21 cellular contexts compared by ENCODE assay signal in genomic region chr13:95099541-95099940, GRCh38.
DNase-seq lines count a peak whose midpoint lies in the region; ATAC-seq and TF ChIP-seq lines count a peak whose summit lies in the region.
"Had no signal": no experiment of that assay in that cellular context is flagged by ENCODE, and none has a peak within 500 bp of the region (broad histone marks: within the 10 kb centered on the region; RNA-seq: fewer than 3 reads in every experiment).

No MANE protein-coding gene starts in this region.

- no peaks in the 10 kb centered on the region for H4K20me1 ChIP-seq in SK-N-SH (ENCODE audit: insufficient read depth)

- peaks cover 52% of the 10 kb centered on the region for H3K36me3 Mint-ChIP-seq in activated naive CD8-positive, alpha-beta T cell treated with anti-CD3 and anti-CD28 coated beads for 36 hours

- peaks cover 27% of the 10 kb centered on the region for H3F3A ChIP-seq in SK-N-SH (replicated peaks; ENCODE audit: insufficient read depth)

- no peak for TF ChIP-seq CTCF in SK-N-SH (IDR thresholded peaks at IDR 0.05)

- no peak for ATAC-seq in SK-N-SH treated with all-trans-retinoic acid at 6 μM for 48 hours
- no peak for ATAC-seq in HG03442 (IDR thresholded peaks at IDR 0.05; ENCODE audit: unreplicated experiment)
- ATAC-seq: activated CD4-positive, CD25-positive, alpha-beta regulatory T cell treated with anti-CD3 and anti-CD28 coated beads, Interleukin-2, amount 50 U/mL, for 24 hours; activated CD8-positive, alpha-beta memory T cell treated with anti-CD3 and anti-CD28 coated beads, Interleukin-2, amount 10 ng/mL, durations not matched to agents 7 days and 5 days; left colon had no signal

- H3K9me3 Mint-ChIP-seq in activated naive CD8-positive, alpha-beta T cell treated with anti-CD3 and anti-CD28 coated beads for 36 hours, result peaks cover 20% of the 10 kb centered on the region

- no peak overlapping the region for H3K27ac Mint-ChIP-seq in activated naive CD8-positive, alpha-beta T cell treated with anti-CD3 and anti-CD28 coated beads for 36 hours
- H3K27ac Mint-ChIP-seq: activated CD8-positive, alpha-beta memory T cell treated with anti-CD3 and anti-CD28 coated beads, Interleukin-2, amount 10 ng/mL, durations not matched to agents 7 days and 5 days; activated naive CD4-positive, alpha-beta T cell treated with anti-CD3 and anti-CD28 coated beads, Interleukin-2, amount 50 U/mL, for 24 hours; CD4-positive, alpha-beta memory T cell had no signal

- no peaks in the 10 kb centered on the region for H3K9me2 ChIP-seq in SK-N-SH

- CTCF ChIA-PET in SK-N-SH (lab: Yijun Ruan, JAX), result no interaction called here

- H3K36me3 ChIP-seq in SK-N-SH (replicated peaks in 1 of 2; ENCODE audit: control insufficient read depth in 1 of 2, insufficient read depth in 2 of 2, low read length in 1 of 2), result peaks cover 0 to 27% of the 10 kb centered on the region in 2 experiments
- H3K36me3 ChIP-seq: Peyer's patch had no signal

- H3K9ac ChIP-seq in SK-N-SH, result peak overlapping the region; percentile 39; the same call in 1 of the 2 replicates

- TF ChIP-seq RAD21 in SK-N-SH (IDR thresholded peaks at IDR 0.05; ENCODE audit: low read length), result no peak

- peaks cover 10% of the 10 kb centered on the region; the same call in 1 of the 2 replicates for H3K9me3 ChIP-seq in SK-N-SH
- H3K9me3 ChIP-seq: Peyer's patch had no signal

- H2AFZ ChIP-seq in SK-N-SH (ENCODE audit: low read depth), result no peak overlapping the region
- H2AFZ ChIP-seq: hepatocyte had no signal

- H3K4me1 Mint-ChIP-seq in activated naive CD8-positive, alpha-beta T cell treated with anti-CD3 and anti-CD28 coated beads for 36 hours, result no peaks in the 10 kb centered on the region
- H3K4me1 Mint-ChIP-seq: activated naive CD4-positive, alpha-beta T cell treated with anti-CD3 and anti-CD28 coated beads, Interleukin-2, amount 50 U/mL, for 24 hours had no signal

- peak overlapping the region; percentile 45; the same call in 1 of the 2 replicates for H3K4me2 ChIP-seq in SK-N-SH
- H3K4me2 ChIP-seq: hepatocyte had no signal

- no peak for TF ChIP-seq EP300 in SK-N-SH (IDR thresholded peaks at IDR 0.05; ENCODE audit: borderline replicate concordance in 1 of 2, low read depth in 1 of 2, low read length in 1 of 2)

- H3K27me3 Mint-ChIP-seq in activated naive CD8-positive, alpha-beta T cell treated with anti-CD3 and anti-CD28 coated beads for 36 hours, result no peaks in the 10 kb centered on the region
- H3K27me3 Mint-ChIP-seq: activated CD8-positive, alpha-beta memory T cell treated with anti-CD3 and anti-CD28 coated beads, Interleukin-2, amount 10 ng/mL, durations not matched to agents 7 days and 5 days; activated naive CD4-positive, alpha-beta T cell treated with anti-CD3 and anti-CD28 coated beads, Interleukin-2, amount 50 U/mL, for 24 hours; CD4-positive, alpha-beta memory T cell had no signal

- H3K4me3 Mint-ChIP-seq in activated naive CD8-positive, alpha-beta T cell treated with anti-CD3 and anti-CD28 coated beads for 36 hours, result no peak overlapping the region
- H3K4me3 Mint-ChIP-seq: activated CD8-positive, alpha-beta memory T cell treated with anti-CD3 and anti-CD28 coated beads, Interleukin-2, amount 10 ng/mL, durations not matched to agents 7 days and 5 days; activated naive CD4-positive, alpha-beta T cell treated with anti-CD3 and anti-CD28 coated beads, Interleukin-2, amount 50 U/mL, for 24 hours; CD4-positive, alpha-beta memory T cell had no signal

- H3K4me3 ChIP-seq in SK-N-SH (ENCODE audit: low read depth in 2 of 2, low read length in 1 of 2), result no peak overlapping the region
- H3K4me3 ChIP-seq: hepatocyte, MG63, Peyer's patch had no signal

- 93% methylated on average over 6 of the region's 6 CpGs for WGBS in SK-N-SH (ENCODE audit: low lambda C conversion rate)

- H3K79me2 ChIP-seq in SK-N-SH (ENCODE audit: insufficient read depth), result no peaks in the 10 kb centered on the region
- H3K79me2 ChIP-seq: hepatocyte had no signal

- no peaks in the 10 kb centered on the region for H3K27me3 ChIP-seq in SK-N-SH (ENCODE audit: insufficient read depth)
- H3K27me3 ChIP-seq: hepatocyte, MG63, Peyer's patch had no signal

- DNase-seq in SK-N-SH, result no peak
- peak; percentile 43 for DNase-seq in astrocyte of the hippocampus (ENCODE audit: low read depth, low spot score)
- peak; percentile 54 for DNase-seq in glomerular visceral epithelial cell (ENCODE audit: extremely low spot score)
- peak; percentile 37 for DNase-seq in stromal cell of bone marrow (ENCODE audit: low read depth)
- no peak for DNase-seq in DMS153 treated with DMSO at 0.1 percent for 48 hours (lab: John Stamatoyannopoulos, UW; ENCODE audit: unreplicated experiment)
- no peak for DNase-seq in activated naive CD8-positive, alpha-beta T cell treated with anti-CD3 and anti-CD28 coated beads for 36 hours
- DNase-seq: 8988T; activated CD8-positive, alpha-beta memory T cell treated with anti-CD3 and anti-CD28 coated beads, Interleukin-2, amount 10 ng/mL, durations not matched to agents 7 days and 5 days; CD4-positive, alpha-beta memory T cell; left colon; MG63; NCI-H1930; NCI-H526; Peyer's patch; posterior cingulate gyrus; T-helper 1 cell had no signal

- peaks cover 0 to 14% of the 10 kb centered on the region in 2 experiments; a peak in 2 of 4 replicates for H3K4me1 ChIP-seq in SK-N-SH (ENCODE audit: control insufficient read depth in 1 of 2, insufficient read depth in 2 of 2, low read depth in 1 of 2, low read length in 1 of 2)
- H3K4me1 ChIP-seq: Peyer's patch had no signal

- POLR2A ChIA-PET in SK-N-SH (lab: Yijun Ruan, JAX), result no interaction called here

- H3K27ac ChIP-seq in SK-N-SH (ENCODE audit: low read depth in 2 of 2, low read length in 1 of 2), result peak overlapping the region in 1 of 2 experiments; percentile 90; a peak in 2 of 4 replicates
- H3K27ac ChIP-seq: hepatocyte, Peyer's patch had no signal

TF ChIP-seq in SK-N-SH, 30 proteins besides CTCF, POLR2A, EP300 and RAD21 (continues in another document):
- no peak for TF ChIP-seq RXRA (IDR thresholded peaks at IDR 0.05; ENCODE audit: borderline replicate concordance, low read depth)
- no peak for TF ChIP-seq USF2 (IDR thresholded peaks at IDR 0.05; ENCODE audit: borderline replicate concordance, low read depth, low read length)
- no peak for TF ChIP-seq SIN3A (IDR thresholded peaks at IDR 0.05; ENCODE audit: borderline replicate concordance, low read depth, low read length)
- no peak for TF ChIP-seq FOXM1 (IDR thresholded peaks at IDR 0.05; ENCODE audit: low read depth)
- TF ChIP-seq TAF1 (IDR thresholded peaks at IDR 0.05; ENCODE audit: borderline replicate concordance, low read depth, low read length), result no peak
- no peak for TF ChIP-seq USF1 (IDR thresholded peaks at IDR 0.05; ENCODE audit: borderline replicate concordance, low read depth)
- TF ChIP-seq EZH2phosphoT487 (IDR thresholded peaks at IDR 0.05; ENCODE audit: borderline replicate concordance, low read depth), result no peak
- no peak for TF ChIP-seq TEAD4 (IDR thresholded peaks at IDR 0.05; ENCODE audit: borderline replicate concordance, insufficient read depth)
- no peak for TF ChIP-seq POLR2AphosphoS5 (IDR thresholded peaks at IDR 0.05; ENCODE audit: low read depth, low read length)

TF ChIP-seq in SK-N-SH treated with all-trans-retinoic acid at 6 μM for 48 hours, 23 proteins besides CTCF, POLR2A, EP300 and RAD21:
- TF ChIP-seq ZNF565 (CRISPR knock-in tag; conservative IDR thresholded peaks at IDR 0.05; ENCODE audit: low read depth) (no peak), ZC3H10 (CRISPR knock-in tag; IDR thresholded peaks at IDR 0.05) (no peak), ZNF8 (CRISPR knock-in tag; IDR thresholded peaks at IDR 0.05) (no peak), SNAI2 (CRISPR knock-in tag; IDR thresholded peaks at IDR 0.05) (no peak), POU6F1 (CRISPR knock-in tag; IDR thresholded peaks at IDR 0.05; ENCODE audit: borderline replicate concordance, low read depth) (no peak), RARB (CRISPR knock-in tag; IDR thresholded peaks at IDR 0.05) (no peak), OSR1 (CRISPR knock-in tag; IDR thresholded peaks at IDR 0.05) (no peak), PATZ1 (CRISPR knock-in tag; IDR thresholded peaks at IDR 0.05; ENCODE audit: borderline replicate concordance) (no peak), ZFP3 (CRISPR knock-in tag; IDR thresholded peaks at IDR 0.05) (no peak), ESRRG (CRISPR knock-in tag; IDR thresholded peaks at IDR 0.05) (no peak)
TF ChIP-seq in SK-N-SH treated with all-trans-retinoic acid at 6 μM for 48 hours: peak in this region for 0.

Comparison
In these comparisons a context has a peak if more than half of its experiments do, and no peak if none do; other contexts are left out.
1. DNase-seq: peak in astrocyte of the hippocampus (single experiment), glomerular visceral epithelial cell (single experiment) and stromal cell of bone marrow (single experiment); none in SK-N-SH (single experiment), DMS153 treated with DMSO at 0.1 percent for 48 hours (single experiment) and activated naive CD8-positive, alpha-beta T cell treated with anti-CD3 and anti-CD28 coated beads for 36 hours (single experiment).